23 cellular contexts compared by ENCODE assay signal in genomic region chr1:102097451-102097850, GRCh38.
"Had no signal": no experiment of that assay in that cellular context is flagged by ENCODE, and none has a peak within 500 bp of the region (broad histone marks: within the 10 kb centered on the region; RNA-seq: fewer than 3 reads in every experiment).

No MANE protein-coding gene starts in this region.

- H3K4me3 ChIP-seq: body of pancreas, heart right ventricle, upper lobe of left lung had no signal

- H3K9me3 ChIP-seq: body of pancreas, heart right ventricle, upper lobe of left lung had no signal

- H3K27me3 ChIP-seq: body of pancreas, heart right ventricle, upper lobe of left lung had no signal

- H3K27ac Mint-ChIP-seq: activated CD4-positive, alpha-beta memory T cell treated with anti-CD3 and anti-CD28 coated beads, Interleukin-2, amount 10 ng/mL, durations not matched to agents 7 days and 5 days; activated naive CD8-positive, alpha-beta T cell treated with anti-CD3 and anti-CD28 coated beads, Interleukin-2, amount 10 ng/mL, durations not matched to agents 7 days and 5 days; activated T-helper 2 cell treated with anti-CD3 and anti-CD28 coated beads, Interferon-gamma antibody, Interleukin-2, Interleukin-4, amounts not matched to agents 10 μg/mL and 5 μg/mL and 100 μg/mL, durations not matched to agents 14 hours and 24 hours and 36 hours; memory B cell; naive B cell; WTC11 had no signal

- H3K36me3 Mint-ChIP-seq: activated naive CD8-positive, alpha-beta T cell treated with anti-CD3 and anti-CD28 coated beads, Interleukin-2, amount 10 ng/mL, durations not matched to agents 7 days and 5 days; memory B cell; naive B cell; WTC11 had no signal

- H3K36me3 ChIP-seq: heart right ventricle, upper lobe of left lung had no signal

- H3K9me3 Mint-ChIP-seq: activated CD4-positive, alpha-beta memory T cell treated with anti-CD3 and anti-CD28 coated beads, Interleukin-2, amount 10 ng/mL, durations not matched to agents 7 days and 5 days; activated naive CD8-positive, alpha-beta T cell treated with anti-CD3 and anti-CD28 coated beads, Interleukin-2, amount 10 ng/mL, durations not matched to agents 7 days and 5 days; activated T-helper 2 cell treated with anti-CD3 and anti-CD28 coated beads, Interferon-gamma antibody, Interleukin-2, Interleukin-4, amounts not matched to agents 10 μg/mL and 5 μg/mL and 100 μg/mL, durations not matched to agents 14 hours and 24 hours and 36 hours; memory B cell; neural crest cell had no signal

- H3K27me3 Mint-ChIP-seq: activated CD4-positive, alpha-beta memory T cell treated with anti-CD3 and anti-CD28 coated beads, Interleukin-2, amount 10 ng/mL, durations not matched to agents 7 days and 5 days; activated naive CD8-positive, alpha-beta T cell treated with anti-CD3 and anti-CD28 coated beads, Interleukin-2, amount 10 ng/mL, durations not matched to agents 7 days and 5 days; memory B cell; naive B cell had no signal

- H3K4me3 Mint-ChIP-seq: activated CD4-positive, alpha-beta memory T cell treated with anti-CD3 and anti-CD28 coated beads, Interleukin-2, amount 10 ng/mL, durations not matched to agents 7 days and 5 days; activated naive CD8-positive, alpha-beta T cell treated with anti-CD3 and anti-CD28 coated beads, Interleukin-2, amount 10 ng/mL, durations not matched to agents 7 days and 5 days; memory B cell; naive B cell; neural crest cell; WTC11 had no signal

- H3K4me1 Mint-ChIP-seq: activated CD4-positive, alpha-beta memory T cell treated with anti-CD3 and anti-CD28 coated beads, Interleukin-2, amount 10 ng/mL, durations not matched to agents 7 days and 5 days; activated naive CD8-positive, alpha-beta T cell treated with anti-CD3 and anti-CD28 coated beads, Interleukin-2, amount 10 ng/mL, durations not matched to agents 7 days and 5 days; memory B cell; naive B cell had no signal

- DNase-seq: activated CD4-positive, alpha-beta memory T cell treated with anti-CD3 and anti-CD28 coated beads, Interleukin-2, amount 10 ng/mL, durations not matched to agents 7 days and 5 days; activated CD4-positive, alpha-beta T cell treated with anti-CD3 and anti-CD28 coated beads for 4 hours; activated naive CD4-positive, alpha-beta T cell treated with Interleukin-2 at 50 U/mL for 16 hours; activated naive CD8-positive, alpha-beta T cell treated with anti-CD3 and anti-CD28 coated beads, Interleukin-2, amount 10 ng/mL, durations not matched to agents 7 days and 5 days; activated T-cell treated with anti-CD3 and anti-CD28 coated beads, Interleukin-2, amount 50 U/mL, for 1 hour; amygdala; body of pancreas; caudate nucleus; heart right ventricle; left ventricle myocardium superior; naive B cell; retina; stimulated activated CD4-positive, alpha-beta T cell treated with anti-CD3 and anti-CD28 coated beads, Interleukin-12 subunit alpha, Interleukin-12 subunit beta, amount 100 ng/mL, for 4 hours; stimulated activated CD4-positive, alpha-beta T cell treated with anti-CD3 and anti-CD28 coated beads, Interleukin-2, amount 100 ng/mL, for 24 hours; stimulated activated naive CD8-positive, alpha-beta T cell treated with anti-CD3 and anti-CD28 coated beads, Interleukin-15, Interleukin-2, amounts not matched to agents 100 U/mL and 50 U/mL, for 24 hours; substantia nigra; upper lobe of left lung had no signal

- H3K27ac ChIP-seq: body of pancreas, heart right ventricle, upper lobe of left lung had no signal

- ATAC-seq: body of pancreas; heart right ventricle; left ventricle myocardium superior; stimulated activated naive CD8-positive, alpha-beta T cell treated with anti-CD3 and anti-CD28 coated beads, Interleukin-15, Interleukin-2, amounts not matched to agents 100 U/mL and 50 U/mL, for 24 hours; WTC11 had no signal

- H3K4me1 ChIP-seq: body of pancreas, heart right ventricle, upper lobe of left lung had no signal

- FAIRE-seq: colon, TTC549 had no signal
